Comparison of ENCODE assay signal across 2 cellular contexts in genomic region chr2:145592362-145592761, GRCh38.
TF ChIP-seq lines count a peak whose summit lies in the region.

No MANE protein-coding gene starts in this region.

TF ChIP-seq in GM23338, 12 proteins besides CTCF, POLR2A, EP300 and RAD21 (continued from another document):
- 0 out of 2 replicates have a peak, but pooled peaks have one; percentile 1 for TF ChIP-seq ZNF462 (CRISPR knock-in tag; IDR thresholded peaks at IDR 0.05)

TF ChIP-seq in WTC11, 78 proteins besides CTCF, POLR2A, EP300 and RAD21 (continued from another document):
- no peak; the same call in 1 of the 2 replicates for TF ChIP-seq FOXP4 (CRISPR knock-in tag; IDR thresholded peaks at IDR 0.05)
- TF ChIP-seq ZNF396 (CRISPR knock-in tag; IDR thresholded peaks at IDR 0.05; ENCODE audit: borderline replicate concordance): no peak
- TF ChIP-seq TCF7 (CRISPR knock-in tag; IDR thresholded peaks at IDR 0.05; ENCODE audit: low read depth): no peak
- no peak for TF ChIP-seq PRDM15 (CRISPR knock-in tag; IDR thresholded peaks at IDR 0.05)
- TF ChIP-seq SMAD3 (CRISPR knock-in tag; IDR thresholded peaks at IDR 0.05; ENCODE audit: borderline replicate concordance): no peak
